In the genomic region with DNA sequence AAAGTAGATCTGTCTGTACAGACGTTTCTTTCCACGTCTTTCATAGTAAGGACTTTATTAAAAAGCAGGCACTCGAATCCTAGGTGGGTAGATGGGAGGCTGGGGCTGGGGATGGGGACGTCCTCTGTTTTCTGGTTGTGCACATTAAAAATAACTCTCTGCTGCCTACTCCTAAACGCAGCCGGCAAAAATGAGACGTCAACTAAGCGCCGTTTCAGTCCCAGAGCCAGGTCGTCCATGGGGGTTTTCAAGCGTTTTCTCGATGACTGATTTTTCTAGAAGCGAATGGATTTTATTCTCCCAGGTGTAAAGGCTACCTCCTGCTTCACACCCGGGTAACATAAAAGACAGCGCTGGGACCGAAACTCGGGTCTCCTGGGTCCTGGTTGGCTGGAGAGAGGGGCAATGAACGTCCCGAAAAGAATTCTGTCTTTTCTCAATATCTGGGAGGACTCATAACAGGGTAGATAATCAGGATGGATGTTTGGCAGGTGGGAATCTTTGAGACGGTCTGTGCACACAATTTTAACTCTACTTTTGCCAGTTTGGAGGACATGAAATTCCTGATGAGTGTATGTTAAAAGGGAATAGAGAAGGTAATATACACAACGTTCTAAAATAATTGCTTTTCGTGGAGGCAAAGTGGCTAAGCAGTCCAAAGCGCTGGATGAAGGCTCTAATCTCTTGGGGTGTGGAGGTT, we compare ENCODE assay signal across 1 cellular context.
A peak's percentile ranks its signal among the peaks of the same experiment; 100 is the strongest.
TF ChIP-seq lines count a peak whose summit lies in the region.

No MANE protein-coding gene starts in this region.

TF ChIP-seq in K562, 482 proteins besides CTCF, POLR2A, EP300 and RAD21 (continued from another document):
- TF ChIP-seq, protein P1, sequence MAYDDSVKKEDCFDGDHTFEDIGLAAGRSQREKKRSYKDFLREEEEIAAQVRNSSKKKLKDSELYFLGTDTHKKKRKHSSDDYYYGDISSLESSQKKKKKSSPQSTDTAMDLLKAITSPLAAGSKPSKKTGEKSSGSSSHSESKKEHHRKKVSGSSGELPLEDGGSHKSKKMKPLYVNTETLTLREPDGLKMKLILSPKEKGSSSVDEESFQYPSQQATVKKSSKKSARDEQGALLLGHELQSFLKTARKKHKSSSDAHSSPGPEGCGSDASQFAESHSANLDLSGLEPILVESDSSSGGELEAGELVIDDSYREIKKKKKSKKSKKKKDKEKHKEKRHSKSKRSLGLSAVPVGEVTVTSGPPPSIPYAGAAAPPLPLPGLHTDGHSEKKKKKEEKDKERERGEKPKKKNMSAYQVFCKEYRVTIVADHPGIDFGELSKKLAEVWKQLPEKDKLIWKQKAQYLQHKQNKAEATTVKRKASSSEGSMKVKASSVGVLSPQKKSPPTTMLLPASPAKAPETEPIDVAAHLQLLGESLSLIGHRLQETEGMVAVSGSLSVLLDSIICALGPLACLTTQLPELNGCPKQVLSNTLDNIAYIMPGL (CRISPR knock-in tag; IDR thresholded peaks at IDR 0.05) = peak; percentile 10; the same call in 1 of the 2 replicates
